Comparison of ENCODE assay signal across 8 cellular contexts in the genomic region with DNA sequence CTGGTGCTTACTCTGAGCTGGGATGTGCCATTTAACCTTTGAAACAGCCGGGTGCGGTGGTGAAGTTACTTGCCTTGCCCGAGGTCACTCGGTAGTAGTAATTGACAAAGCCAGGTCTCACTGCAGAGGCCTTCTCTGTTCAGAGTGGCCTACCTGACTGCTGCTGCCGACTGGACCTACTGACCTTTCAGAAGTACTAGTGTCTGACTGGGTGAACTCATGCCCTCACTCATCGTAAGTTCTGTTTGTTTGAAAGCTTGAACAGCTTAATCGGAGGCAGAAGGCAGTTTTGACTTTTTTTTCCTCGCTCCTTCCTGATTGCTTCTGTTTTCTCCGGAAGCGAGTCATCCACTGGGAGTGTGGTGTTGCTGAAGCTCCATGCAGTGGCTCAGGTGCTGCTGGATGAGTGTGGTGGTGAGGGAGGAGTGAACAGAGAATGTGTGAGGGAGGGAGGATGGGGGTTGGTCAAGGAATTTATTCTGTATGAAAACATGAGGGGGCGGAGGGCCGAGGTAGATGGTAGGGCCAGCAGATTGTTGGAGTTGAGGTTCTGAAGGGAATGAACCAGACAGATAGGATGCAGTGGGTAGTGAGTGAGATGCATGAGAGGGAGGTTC. TPM values are rescaled to one million over a fixed set of nuclear protein-coding genes. Genes with fewer than 3 reads are reported as not detected.
DNase-seq lines count a peak whose midpoint lies in the region; ATAC-seq and TF ChIP-seq lines count a peak whose summit lies in the region.

No MANE protein-coding gene starts in this region.

- H3K4me3 Mint-ChIP-seq in T-helper 1 cell treated with Interleukin-12 subunit alpha and Interleukin-12 subunit beta and Interleukin-4 antibody, amounts not matched to agents 30 μg/mL and 1 μg/mL, for 36 hours = no peak overlapping the region

- ATAC-seq in HG03196 (IDR thresholded peaks at IDR 0.05; ENCODE audit: unreplicated experiment) = no peak
- no peak for ATAC-seq in GM21786 (IDR thresholded peaks at IDR 0.05; ENCODE audit: unreplicated experiment)

- no peaks in the 10 kb centered on the region for H3K27me3 Mint-ChIP-seq in T-helper 1 cell treated with Interleukin-12 subunit alpha and Interleukin-12 subunit beta and Interleukin-4 antibody, amounts not matched to agents 30 μg/mL and 1 μg/mL, for 36 hours (ENCODE audit: low read depth)

- H3K9me3 ChIP-seq in ascending aorta (no peaks in the 10 kb centered on the region), transverse colon (no peaks in the 10 kb centered on the region), SJCRH30 (replicated peaks) (no peaks in the 10 kb centered on the region)

- H3K36me3 Mint-ChIP-seq in T-helper 1 cell treated with Interleukin-12 subunit alpha and Interleukin-12 subunit beta and Interleukin-4 antibody, amounts not matched to agents 30 μg/mL and 1 μg/mL, for 36 hours (ENCODE audit: low read depth) = peaks cover 3% of the 10 kb centered on the region

- 43 to 50% methylated on average over 2 to 12 of the region's 12 CpGs for WGBS in transverse colon (ENCODE audit: low coverage in 1 of 2), 2 donors

- H3K27me3 ChIP-seq in ascending aorta = no peaks in the 10 kb centered on the region
- no peaks in the 10 kb centered on the region for H3K27me3 ChIP-seq in transverse colon
- H3K27me3 ChIP-seq in SJCRH30 = no peaks in the 10 kb centered on the region

- intact Hi-C loops in ascending aorta (cut with DNase I) = no loop called here
- intact Hi-C loops in transverse colon (cut with DNase I; ENCODE audit: low total_unique reads) = no loop called here

- TF ChIP-seq EP300 in transverse colon (IDR thresholded peaks at IDR 0.05; ENCODE audit: low read depth) = no peak

- in situ Hi-C loops in transverse colon (cut with MboI; ENCODE audit: low pct_ligation_motif_present in 1 of 4, low pct_unique_long_range_greater_than_20kb in 1 of 4, low sequenced_read_pairs in 3 of 4) = no loop called here

- TF ChIP-seq POLR2A in transverse colon (IDR thresholded peaks at IDR 0.05) = peak; percentile 70

- H3K9me3 Mint-ChIP-seq in T-helper 1 cell treated with Interleukin-12 subunit alpha and Interleukin-12 subunit beta and Interleukin-4 antibody, amounts not matched to agents 30 μg/mL and 1 μg/mL, for 36 hours = no peaks in the 10 kb centered on the region

- TF ChIP-seq CTCF in ascending aorta (IDR thresholded peaks at IDR 0.05) (no peak), transverse colon (IDR thresholded peaks at IDR 0.05) (no peak)

- H3K4me3 ChIP-seq in ascending aorta = peak overlapping the region; percentile 65 to 76
- H3K4me3 ChIP-seq in transverse colon = peak overlapping the region in 2 of 4 donors; percentile 70 to 81
- H3K4me3 ChIP-seq in SJCRH30 = no peak overlapping the region

- peaks cover 46% of the 10 kb centered on the region for H3K4me1 Mint-ChIP-seq in T-helper 1 cell treated with Interleukin-12 subunit alpha and Interleukin-12 subunit beta and Interleukin-4 antibody, amounts not matched to agents 30 μg/mL and 1 μg/mL, for 36 hours (ENCODE audit: low read depth)

- H3K4me1 ChIP-seq in ascending aorta (peaks cover 7 to 57% of the 10 kb centered on the region in 2 donors), transverse colon (peaks cover 5 to 80% (median 52%) of the 10 kb centered on the region in 4 donors), SJCRH30 (peaks cover 59% of the 10 kb centered on the region)

- H3K27ac ChIP-seq in ascending aorta = peak overlapping the region; percentile 98
- peak overlapping the region; percentile 92 to 98 (median 94) for H3K27ac ChIP-seq in transverse colon
- H3K27ac ChIP-seq in SJCRH30 = no peak overlapping the region

- DNase-seq in T-helper 1 cell (no peak), ascending aorta (ENCODE audit: low spot score in 2 of 2) (no peak), left kidney (ENCODE audit: low read depth, low spot score) (peak; percentile 62), transverse colon (peak; percentile 61), SJCRH30 (no peak)

- H3K36me3 ChIP-seq in ascending aorta (no peaks in the 10 kb centered on the region), transverse colon (no peaks in the 10 kb centered on the region), SJCRH30 (no peaks in the 10 kb centered on the region)

- peak overlapping the region; percentile 23 for H3K27ac Mint-ChIP-seq in T-helper 1 cell treated with Interleukin-12 subunit alpha and Interleukin-12 subunit beta and Interleukin-4 antibody, amounts not matched to agents 30 μg/mL and 1 μg/mL, for 36 hours

RNA-seq across cellular contexts. Expression of a gene that starts 2.7 kb away (rescaled TPM):
- 193 TPM for total RNA-seq in ascending aorta
- 1,000 to 10,000 TPM in 2 of 4 donors, 100 to 1,000 TPM in 2; 396 to 1,376 (median 946) TPM for total RNA-seq in transverse colon
- 0.38 and 0.45 TPM in 2 replicates for total RNA-seq in SJCRH30 (2014; rRNA removed; shearing (Covaris generic))

RNA-seq across cellular contexts. Expression of a gene that starts 10.9 kb away (rescaled TPM):
- 1,072 TPM for total RNA-seq in ascending aorta
- total RNA-seq in transverse colon = 100 to 1,000 TPM in 2 of 4 donors, 10 to 100 TPM in 2; 41.5 to 116 (median 80.0) TPM
- total RNA-seq in SJCRH30 (2014; rRNA removed; shearing (Covaris generic)) = 1.9 and 2.2 TPM in 2 replicates

RNA-seq across cellular contexts. Expression of a gene that starts 37.0 kb away (rescaled TPM):
- not detected for total RNA-seq in ascending aorta
- total RNA-seq in transverse colon = 1,000 to 10,000 TPM in 1 of 4 donors, 100 to 1,000 TPM in 2, 10 to 100 TPM in 1; 76.0 to 1,160 (median 338) TPM
- total RNA-seq in SJCRH30 (2014; rRNA removed; shearing (Covaris generic)) = not detected in 2 replicates

RNA-seq across cellular contexts. Expression of a gene that starts 43.1 kb away (rescaled TPM):
- not detected for total RNA-seq in ascending aorta
- not detected for total RNA-seq in transverse colon
- 8.1 and 10.6 TPM in 2 replicates for total RNA-seq in SJCRH30 (2014; rRNA removed; shearing (Covaris generic))

RNA-seq across cellular contexts. Expression of a gene that starts 48.7 kb away (rescaled TPM):
- total RNA-seq in ascending aorta (24.7 TPM), transverse colon (10 to 100 TPM; 15.0 to 24.5 (median 18.4) TPM)
- 47.9 and 54.5 TPM in 2 replicates for total RNA-seq in SJCRH30 (2014; rRNA removed; shearing (Covaris generic))

Comparison
In these comparisons a context has a peak if more than half of its experiments do, and no peak if none do; other contexts are left out.
1. DNase-seq: peak in left kidney (single experiment) and transverse colon (single experiment); none in T-helper 1 cell (0 of 5), ascending aorta (0 of 2) and SJCRH30 (0 of 2).
2. RNA of a gene that starts 2.7 kb away (total RNA-seq): 396 to 1,376 TPM in transverse colon and 193 TPM in ascending aorta (single experiment); 0.38 to 0.45 TPM in SJCRH30; every median in the first group is over 100 times any median in the second.
3. RNA of a gene that starts 10.9 kb away (total RNA-seq): 1,072 TPM in ascending aorta (single experiment) and 41.5 to 116 TPM in transverse colon; 1.9 to 2.2 TPM in SJCRH30; every median in the first group is over 10 times any median in the second.
4. RNA of a gene that starts 37.0 kb away (total RNA-seq): 76.0 to 1,160 TPM in transverse colon; not detected in ascending aorta (single experiment) and not detected in SJCRH30; every median in the first group is over 10 times any median in the second.